ENCODE assay signal across 1 cellular context in the genomic region with DNA sequence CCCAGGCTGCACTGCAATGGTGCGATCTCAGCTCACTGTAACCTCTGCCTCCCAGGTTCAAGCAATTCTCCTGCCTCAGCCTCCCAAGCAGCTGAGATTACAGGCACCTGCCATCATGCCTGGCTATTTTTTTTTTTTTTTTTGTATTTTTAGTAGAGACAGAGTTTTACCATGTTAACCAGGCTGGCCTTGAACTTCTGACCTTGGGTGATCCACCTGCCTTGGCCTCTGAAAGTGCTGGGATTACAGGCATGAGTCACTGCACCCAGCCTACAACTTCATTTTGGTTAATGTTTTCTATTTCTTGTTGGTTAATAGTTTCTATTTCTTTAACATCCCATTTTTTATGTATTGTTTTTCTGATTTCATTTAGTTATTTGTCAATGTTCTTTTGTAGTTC. TPM values are rescaled to one million over a fixed set of nuclear protein-coding genes. Genes with fewer than 3 reads are reported as not detected.
"Had no signal": no experiment of that assay in that cellular context is flagged by ENCODE, and none has a peak within 500 bp of the region (broad histone marks: within the 10 kb centered on the region; RNA-seq: fewer than 3 reads in every experiment).

No MANE protein-coding gene starts in this region.

RNA-seq across cellular contexts. Expression of gene LRRIQ3, which starts 23.6 kb away (rescaled TPM):
- polyA plus RNA-seq: hepatocyte had no signal
